In genomic region chr18:57743008-57743407, GRCh38 we compare ENCODE assay signal across 12 cellular contexts.
DNase-seq lines count a peak whose midpoint lies in the region; ATAC-seq and TF ChIP-seq lines count a peak whose summit lies in the region.
"Had no signal": no experiment of that assay in that cellular context is flagged by ENCODE, and none has a peak within 500 bp of the region (broad histone marks: within the 10 kb centered on the region; RNA-seq: fewer than 3 reads in every experiment).

No MANE protein-coding gene starts in this region.

- peaks cover 19% of the 10 kb centered on the region for H3K4me1 ChIP-seq in foreskin keratinocyte
- H3K4me1 ChIP-seq in stomach = peaks cover 32 to 77% (median 64%) of the 10 kb centered on the region in 4 donors

- TF ChIP-seq EP300 in stomach (IDR thresholded peaks at IDR 0.05) = no peak

- TF ChIP-seq CTCF in foreskin keratinocyte (conservative IDR thresholded peaks at IDR 0.05) (no peak), stomach (IDR thresholded peaks at IDR 0.05) (no peak)

- TF ChIP-seq POLR2A in stomach (IDR thresholded peaks at IDR 0.05) = no peak

- DNase-seq in NCI-H1417 (lab: John Stamatoyannopoulos, UW) (peak in 2 of 3 experiments; percentile 27 to 52), NCI-H1417 treated with DMSO at 0.1 percent for 48 hours (lab: John Stamatoyannopoulos, UW) (no peak), amniotic epithelial cell (ENCODE audit: low read depth) (peak; percentile 59), foreskin keratinocyte (peak; percentile 82 to 92), stomach (no peak), NAMALWA (ENCODE audit: low spot score) (no peak)
- no peak for DNase-seq in stimulated activated CD4-positive, alpha-beta T cell treated with anti-CD3 and anti-CD28 coated beads, Interleukin-4, amount 100 ng/mL, for 24 hours
- no peak for DNase-seq in activated naive CD8-positive, alpha-beta T cell treated with anti-CD3 and anti-CD28 coated beads for 36 hours
- DNase-seq: gastrocnemius medialis, NCI-H2171 had no signal

- H3K27me3 Mint-ChIP-seq in activated naive CD8-positive, alpha-beta T cell treated with anti-CD3 and anti-CD28 coated beads for 36 hours = no peaks in the 10 kb centered on the region
- H3K27me3 Mint-ChIP-seq: activated naive CD4-positive, alpha-beta T cell treated with anti-CD3 and anti-CD28 coated beads, Interleukin-2, amount 50 U/mL, for 24 hours had no signal

- intact Hi-C loops in stomach (cut with DNase I; ENCODE audit: low total_unique reads) = no loop called here

- no peak overlapping the region for H3K4me3 ChIP-seq in stomach
- H3K4me3 ChIP-seq: gastrocnemius medialis had no signal

- 56 to 71% (median 63%) methylated on average over 3 of the region's 3 CpGs for WGBS in stomach, 5 donors

- H3K4me3 Mint-ChIP-seq in activated naive CD8-positive, alpha-beta T cell treated with anti-CD3 and anti-CD28 coated beads for 36 hours = no peak overlapping the region
- H3K4me3 Mint-ChIP-seq: activated naive CD4-positive, alpha-beta T cell treated with anti-CD3 and anti-CD28 coated beads, Interleukin-2, amount 50 U/mL, for 24 hours had no signal

- peaks cover 0 to 3% (median 0%) of the 10 kb centered on the region in 4 donors for H3K9me3 ChIP-seq in stomach

- H3K36me3 Mint-ChIP-seq in activated naive CD8-positive, alpha-beta T cell treated with anti-CD3 and anti-CD28 coated beads for 36 hours = peaks cover 7% of the 10 kb centered on the region

- H3K9me3 Mint-ChIP-seq in activated naive CD8-positive, alpha-beta T cell treated with anti-CD3 and anti-CD28 coated beads for 36 hours = peaks cover 1% of the 10 kb centered on the region

- H3K27ac ChIP-seq in foreskin keratinocyte = no peak overlapping the region
- H3K27ac ChIP-seq in stomach = peak overlapping the region; percentile 2 to 88 (median 78)

- no peaks in the 10 kb centered on the region for H3K4me1 Mint-ChIP-seq in activated naive CD8-positive, alpha-beta T cell treated with anti-CD3 and anti-CD28 coated beads for 36 hours
- H3K4me1 Mint-ChIP-seq: activated naive CD4-positive, alpha-beta T cell treated with anti-CD3 and anti-CD28 coated beads, Interleukin-2, amount 50 U/mL, for 24 hours had no signal

- peak; percentile 83 for ATAC-seq in foreskin keratinocyte
- ATAC-seq: Right ventricle myocardium inferior had no signal

- no peak overlapping the region for H3K27ac Mint-ChIP-seq in activated naive CD8-positive, alpha-beta T cell treated with anti-CD3 and anti-CD28 coated beads for 36 hours
- H3K27ac Mint-ChIP-seq: activated naive CD4-positive, alpha-beta T cell treated with anti-CD3 and anti-CD28 coated beads, Interleukin-2, amount 50 U/mL, for 24 hours had no signal

- no peaks in the 10 kb centered on the region for H3K36me3 ChIP-seq in stomach
- H3K36me3 ChIP-seq: gastrocnemius medialis had no signal

- H3K27me3 ChIP-seq in foreskin keratinocyte (no peaks in the 10 kb centered on the region), stomach (no peaks in the 10 kb centered on the region)
- H3K27me3 ChIP-seq: gastrocnemius medialis had no signal

Comparison
In these comparisons a context has a peak if more than half of its experiments do, and no peak if none do; other contexts are left out.
1. DNase-seq: peak in NCI-H1417 (2 of 3), amniotic epithelial cell (single experiment) and foreskin keratinocyte (2 of 2); none in NCI-H1417 treated with DMSO at 0.1 percent for 48 hours (single experiment), stomach (single experiment), NAMALWA (single experiment), stimulated activated CD4-positive, alpha-beta T cell treated with anti-CD3 and anti-CD28 coated beads, Interleukin-4, amount 100 ng/mL, for 24 hours (single experiment) and activated naive CD8-positive, alpha-beta T cell treated with anti-CD3 and anti-CD28 coated beads for 36 hours (single experiment).